Comparison of ENCODE assay signal across 8 cellular contexts in the genomic region with DNA sequence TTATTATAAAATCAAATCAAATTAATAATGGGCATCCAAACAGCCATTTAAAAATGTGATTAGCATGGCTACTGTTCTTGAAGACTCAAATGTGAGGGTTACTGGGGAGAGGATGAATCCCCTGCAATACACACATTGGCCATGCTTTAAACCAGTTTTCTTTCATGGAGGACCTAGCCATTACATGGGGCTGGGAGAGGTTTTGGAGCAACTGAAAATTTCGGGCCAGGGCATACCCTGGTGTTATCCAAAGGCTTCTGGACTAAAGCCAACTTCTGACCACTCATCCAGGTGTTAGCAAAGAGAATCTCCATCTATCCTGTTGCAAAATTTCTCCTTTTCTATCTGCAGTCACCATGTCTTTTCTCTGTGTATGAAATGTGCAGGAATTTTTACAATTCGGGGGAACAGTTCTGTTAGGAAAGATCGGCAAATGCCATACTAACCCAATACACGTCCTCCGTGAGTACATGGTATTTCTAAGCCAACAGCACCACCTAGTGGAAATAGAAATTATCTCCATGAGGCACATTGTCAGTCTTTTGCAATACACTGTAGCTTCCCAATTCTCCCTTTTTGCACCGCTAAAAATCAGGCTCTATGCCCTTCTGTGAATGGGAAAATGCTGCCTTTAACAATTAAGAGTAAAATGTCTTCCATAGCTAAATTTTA. TPM values are rescaled to one million over a fixed set of nuclear protein-coding genes. Genes with fewer than 3 reads are reported as not detected.
DNase-seq lines count a peak whose midpoint lies in the region; ATAC-seq and TF ChIP-seq lines count a peak whose summit lies in the region.

No MANE protein-coding gene starts in this region.

- no peak overlapping the region for H3K27ac Mint-ChIP-seq in CD4-positive, alpha-beta T cell
- H3K27ac Mint-ChIP-seq in activated naive CD4-positive, alpha-beta T cell treated with anti-CD3 and anti-CD28 coated beads, Interleukin-2, amount 10 ng/mL, durations not matched to agents 7 days and 5 days, result no peak overlapping the region

- H3K27ac ChIP-seq in CD4-positive, alpha-beta T cell (ENCODE audit: low read depth, low read length), result no peak overlapping the region
- H3K27ac ChIP-seq in liver (ENCODE audit: low read depth in 1 of 2, low read length in 2 of 2), result no peak overlapping the region

- H3K36me3 Mint-ChIP-seq in CD4-positive, alpha-beta T cell (ENCODE audit: low read depth), result no peaks in the 10 kb centered on the region
- H3K36me3 Mint-ChIP-seq in activated naive CD4-positive, alpha-beta T cell treated with anti-CD3 and anti-CD28 coated beads, Interleukin-2, amount 10 ng/mL, durations not matched to agents 7 days and 5 days, result no peaks in the 10 kb centered on the region

- 22% methylated on average over 6 of the region's 6 CpGs for WGBS in liver

- TF ChIP-seq CTCF in CD4-positive, alpha-beta T cell (IDR thresholded peaks at IDR 0.05), result peak; percentile 75
- TF ChIP-seq CTCF in GM12873 (IDR thresholded peaks at IDR 0.05; ENCODE audit: insufficient read depth, low read depth, low read length, missing control alignments) (peak; percentile 54), liver (IDR thresholded peaks at IDR 0.05; ENCODE audit: low read depth, low read length, missing input control) (peak; percentile 71)

- no peak overlapping the region for H3K4me3 Mint-ChIP-seq in CD4-positive, alpha-beta T cell
- no peak overlapping the region for H3K4me3 Mint-ChIP-seq in activated naive CD4-positive, alpha-beta T cell treated with anti-CD3 and anti-CD28 coated beads, Interleukin-2, amount 10 ng/mL, durations not matched to agents 7 days and 5 days

- H3K4me1 ChIP-seq in liver (ENCODE audit: control insufficient read depth in 4 of 4, insufficient read depth in 4 of 4, low read length in 3 of 4), result no peaks in the 10 kb centered on the region

- H3K9ac ChIP-seq in liver (ENCODE audit: low read depth in 1 of 2, low read length in 2 of 2), result no peak overlapping the region

- no peaks in the 10 kb centered on the region for H3K27me3 Mint-ChIP-seq in CD4-positive, alpha-beta T cell
- no peaks in the 10 kb centered on the region for H3K27me3 Mint-ChIP-seq in activated naive CD4-positive, alpha-beta T cell treated with anti-CD3 and anti-CD28 coated beads, Interleukin-2, amount 10 ng/mL, durations not matched to agents 7 days and 5 days

- ATAC-seq in CD4-positive, alpha-beta T cell (ENCODE audit: poor library complexity), result no peak
- ATAC-seq in GM21825 (IDR thresholded peaks at IDR 0.05; ENCODE audit: unreplicated experiment), result no peak

- peak in 1 of 10 experiments; percentile 1 for DNase-seq in CD4-positive, alpha-beta T cell
- DNase-seq in NCI-H774 (lab: John Stamatoyannopoulos, UW) (peak; percentile 1), cerebellar cortex (ENCODE audit: low spot score) (peak; percentile 43), DMS79 treated with DMSO at 0.1 percent for 48 hours (lab: John Stamatoyannopoulos, UW) (no peak)
- no peak for DNase-seq in activated naive CD4-positive, alpha-beta T cell treated with anti-CD3 and anti-CD28 coated beads, Interleukin-2, amount 10 ng/mL, durations not matched to agents 7 days and 5 days

- peak; percentile 91 to 93 for TF ChIP-seq RAD21 in liver (IDR thresholded peaks at IDR 0.05)

- peaks cover 21% of the 10 kb centered on the region for H3K9me3 ChIP-seq in CD4-positive, alpha-beta T cell (ENCODE audit: control insufficient read depth, low read length)
- H3K9me3 ChIP-seq in liver (ENCODE audit: control insufficient read depth in 4 of 4, low read length in 3 of 4), result peaks cover 2 to 16% (median 9%) of the 10 kb centered on the region in 4 donors

- no peaks in the 10 kb centered on the region for H3K36me3 ChIP-seq in liver (ENCODE audit: control insufficient read depth in 4 of 4, insufficient read depth in 3 of 4, low read depth in 1 of 4, low read length in 3 of 4)

- H3K9me3 Mint-ChIP-seq in CD4-positive, alpha-beta T cell, result no peaks in the 10 kb centered on the region
- peaks cover 33% of the 10 kb centered on the region for H3K9me3 Mint-ChIP-seq in activated naive CD4-positive, alpha-beta T cell treated with anti-CD3 and anti-CD28 coated beads, Interleukin-2, amount 10 ng/mL, durations not matched to agents 7 days and 5 days

- intact Hi-C loops in CD4-positive, alpha-beta T cell (cut with DNase I, micrococcal nuclease), result loop anchor here (1.0 to 10.0 kb wide), 3 partner anchors 436 to 1614 kb away; no protein-coding TSS in a partner anchor

- CTCF ChIA-PET in CD4-positive, alpha-beta T cell (lab: Charles Lee), result interaction anchor here (1.1 to 2.3 kb wide), 2 partner anchors 11 to 436 kb away, joined by 3 to 5 read pairs; no protein-coding TSS in a partner anchor
- CTCF ChIA-PET in activated naive CD4-positive, alpha-beta T cell treated with anti-CD3 and anti-CD28 coated beads, Interleukin-2, amount 10 ng/mL, durations not matched to agents 7 days and 5 days (lab: Charles Lee), result no interaction called here

- POLR2A ChIA-PET in CD4-positive, alpha-beta T cell (lab: Charles Lee), result no interaction called here

- H3K4me1 Mint-ChIP-seq in CD4-positive, alpha-beta T cell (ENCODE audit: low read depth), result no peaks in the 10 kb centered on the region
- no peaks in the 10 kb centered on the region for H3K4me1 Mint-ChIP-seq in activated naive CD4-positive, alpha-beta T cell treated with anti-CD3 and anti-CD28 coated beads, Interleukin-2, amount 10 ng/mL, durations not matched to agents 7 days and 5 days

- H3K27me3 ChIP-seq in CD4-positive, alpha-beta T cell (ENCODE audit: control insufficient read depth, insufficient read depth, low read length), result no peaks in the 10 kb centered on the region
- H3K27me3 ChIP-seq in liver (ENCODE audit: control insufficient read depth in 4 of 4, insufficient read depth in 4 of 4, low read length in 3 of 4), result no peaks in the 10 kb centered on the region

- no peak overlapping the region for H3K4me3 ChIP-seq in liver (ENCODE audit: low read depth in 1 of 3, low read length in 3 of 3)

TF ChIP-seq in liver, 16 proteins besides CTCF, POLR2A, EP300 and RAD21:
- no peak for TF ChIP-seq YY1 (IDR thresholded peaks at IDR 0.05)
- no peak for TF ChIP-seq FOXA2 (IDR thresholded peaks at IDR 0.05)

RNA-seq across cellular contexts. Expression of gene ZNF107, which starts 47.0 kb away (rescaled TPM):
- total RNA-seq in CD4-positive, alpha-beta T cell, result 10 to 100 TPM; 12.4 TPM
- total RNA-seq in liver, result 1 to 10 TPM; 1.7 to 4.9 TPM
- 1 to 10 TPM in 1 of 2 donors, under 1 TPM in 1; 0.60 to 1.0 TPM for polyA plus RNA-seq in liver

RNA-seq across cellular contexts. Expression of gene ZNF680, which starts 56.0 kb away (rescaled TPM):
- 1 to 10 TPM; 8.3 to 8.9 TPM for total RNA-seq in CD4-positive, alpha-beta T cell
- 10 to 100 TPM in 1 of 2 donors, 1 to 10 TPM in 1; 6.4 to 20.8 TPM for total RNA-seq in liver
- 1 to 10 TPM; 3.8 to 4.5 TPM for polyA plus RNA-seq in liver

Comparison
In these comparisons a context has a peak if more than half of its experiments do, and no peak if none do; other contexts are left out.
1. DNase-seq: peak in NCI-H774 (single experiment) and cerebellar cortex (single experiment); none in DMS79 treated with DMSO at 0.1 percent for 48 hours (single experiment) and activated naive CD4-positive, alpha-beta T cell treated with anti-CD3 and anti-CD28 coated beads, Interleukin-2, amount 10 ng/mL, durations not matched to agents 7 days and 5 days (single experiment).
2. Peak in every context shown above with its lines, with median percentiles within 50 percentile points of each other: CTCF ChIP-seq.